Comparison of ENCODE assay signal across 7 cellular contexts in genomic region chr5:135169753-135170152, GRCh38.
"Had no signal": no experiment of that assay in that cellular context is flagged by ENCODE, and none has a peak within 500 bp of the region (broad histone marks: within the 10 kb centered on the region; RNA-seq: fewer than 3 reads in every experiment).

No MANE protein-coding gene starts in this region.

- DNase-seq: IMR-90, KBM-7, KG1 had no signal

- FAIRE-seq: HepG2, HTR-8/SVneo had no signal

- ATAC-seq: HepG2 had no signal

- H3K27ac ChIP-seq: HL-60, KMS-11 had no signal

- H3K4me2 ChIP-seq: KMS-11 had no signal

- H3K9ac ChIP-seq: KMS-11 had no signal
